Comparison of ENCODE assay signal across 21 cellular contexts in genomic region chr4:16826397-16826910, GRCh38.
"Had no signal": no experiment of that assay in that cellular context is flagged by ENCODE, and none has a peak within 500 bp of the region (broad histone marks: within the 10 kb centered on the region; RNA-seq: fewer than 3 reads in every experiment).

No MANE protein-coding gene starts in this region.

- H3K27ac ChIP-seq: hepatocyte, ovary had no signal

- ATAC-seq: activated naive CD8-positive, alpha-beta T cell treated with anti-CD3 and anti-CD28 coated beads, Interleukin-2, amount 50 U/mL, for 24 hours; left lobe of liver; natural killer cell treated with Interleukin-12 subunit alpha and Interleukin-12 subunit beta and Interleukin-15 and Interleukin-18, amount 100 ng/mL, for 72 hours; stimulated activated effector memory CD8-positive, alpha-beta T cell treated with anti-CD3 and anti-CD28 coated beads, Interleukin-12 subunit alpha, Interleukin-12 subunit beta, amount 100 ng/mL, for 72 hours; T-helper 17 cell had no signal

- H3K9me3 ChIP-seq: breast epithelium, ovary, uterus had no signal

- H3K27me3 ChIP-seq: breast epithelium, hepatocyte, ovary, uterus had no signal

- H3K4me1 ChIP-seq: breast epithelium, uterus had no signal

- H3K36me3 ChIP-seq: breast epithelium, ovary, uterus had no signal

- H3K4me3 ChIP-seq: breast epithelium, hepatocyte, lung, ovary, skin epidermis, uterus had no signal

- DNase-seq: activated CD4-positive, alpha-beta memory T cell treated with anti-CD3 and anti-CD28 coated beads, Interleukin-2, amount 10 ng/mL, durations not matched to agents 7 days and 5 days; activated CD4-positive, alpha-beta T cell treated with anti-CD3 and anti-CD28 coated beads for 1 hour; activated CD4-positive, alpha-beta T cell treated with anti-CD3 and anti-CD28 coated beads, Interleukin-2, amount 10 ng/mL, durations not matched to agents 7 days and 5 days; activated CD8-positive, alpha-beta memory T cell treated with anti-CD3 and anti-CD28 coated beads, Interleukin-2, amount 50 U/mL, for 48 hours; activated naive CD8-positive, alpha-beta T cell treated with anti-CD3 and anti-CD28 coated beads, Interleukin-2, amount 50 U/mL, for 24 hours; activated T-cell treated with anti-CD3 and anti-CD28 coated beads, Interleukin-2, amount 50 U/mL, for 24 hours; effector CD4-positive, alpha-beta T cell; kidney glomerular epithelial cell; ovary; stimulated activated CD4-positive, alpha-beta T cell treated with anti-CD3 and anti-CD28 coated beads, Interleukin-4, amount 100 ng/mL, for 24 hours; substantia nigra; T-helper 17 cell; T1000; uterus had no signal
